8 cellular contexts compared by ENCODE assay signal in the genomic region with DNA sequence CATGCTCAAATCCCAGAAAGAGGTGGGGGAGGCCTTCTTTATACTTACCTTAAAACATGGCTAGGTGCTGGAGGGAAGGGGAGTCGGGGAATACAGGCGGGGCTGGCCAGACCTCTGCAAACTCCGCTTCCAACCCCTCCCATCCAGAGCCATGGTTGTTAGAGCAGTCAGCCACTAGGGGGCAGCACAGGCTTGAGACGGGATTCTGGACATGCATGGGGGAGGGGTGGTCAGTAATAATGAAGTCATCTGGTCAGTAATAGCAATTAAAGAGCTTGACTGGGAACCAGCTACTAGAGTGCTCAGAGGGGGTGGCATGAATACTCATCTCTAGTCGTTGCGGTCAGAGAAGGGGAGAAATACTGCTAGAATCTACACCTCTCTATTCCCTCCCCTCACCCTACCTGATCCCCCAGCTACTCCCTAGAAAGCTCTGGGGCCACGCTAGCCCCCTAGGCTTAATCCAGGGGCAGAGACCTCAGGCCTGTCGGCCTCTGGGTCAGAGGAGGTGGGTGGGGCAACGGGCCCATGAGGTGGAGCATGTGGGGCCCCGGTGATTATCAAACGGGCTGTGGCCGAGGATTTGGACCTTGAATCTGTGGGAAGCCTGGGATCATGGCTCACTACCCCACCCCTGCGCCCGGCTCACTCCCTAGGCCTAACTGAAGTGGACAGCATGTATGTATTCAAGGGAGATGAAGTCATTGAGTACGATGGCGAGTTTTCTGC. TPM values are rescaled to one million over a fixed set of nuclear protein-coding genes. Genes with fewer than 3 reads are reported as not detected.
DNase-seq lines count a peak whose midpoint lies in the region; ATAC-seq and TF ChIP-seq lines count a peak whose summit lies in the region.

No MANE protein-coding gene starts in this region.

- H3K36me3 ChIP-seq in skeletal muscle tissue (ENCODE audit: control insufficient read depth in 3 of 3, insufficient read depth in 3 of 3, low read length in 3 of 3): peaks cover 40 to 47% (median 43%) of the 10 kb centered on the region in 3 donors

- in situ Hi-C loops in T47D (cut with HindIII; ENCODE audit: low pct_unique_long_range_greater_than_20kb, low sequenced_read_pairs): no loop called here

- peak overlapping the region; percentile 95 to 99 (median 98) for H3K9ac ChIP-seq in skeletal muscle tissue (ENCODE audit: low read depth in 1 of 3, low read length in 3 of 3)

- peak overlapping the region; percentile 82 to 97 (median 93) for H3K4me3 ChIP-seq in skeletal muscle tissue (ENCODE audit: low read length in 3 of 3)

- H3K4me1 ChIP-seq in skeletal muscle tissue (ENCODE audit: control insufficient read depth in 3 of 3, insufficient read depth in 3 of 3, low read length in 3 of 3): peaks cover 59 to 65% (median 60%) of the 10 kb centered on the region in 3 donors

- no peaks in the 10 kb centered on the region for H3K27me3 ChIP-seq in skeletal muscle tissue (ENCODE audit: control insufficient read depth in 3 of 3, insufficient read depth in 3 of 3, low read length in 3 of 3)

- ATAC-seq in HG02642 (IDR thresholded peaks at IDR 0.05; ENCODE audit: poor library complexity, unreplicated experiment): peak; percentile 72
- ATAC-seq in HG03378 (IDR thresholded peaks at IDR 0.05; ENCODE audit: unreplicated experiment): no peak

- H3K27ac ChIP-seq in VCaP (no peak overlapping the region; the same call in 1 of the 2 replicates), skeletal muscle tissue (ENCODE audit: low read depth, low read length) (peak overlapping the region; percentile 96)

- no peaks in the 10 kb centered on the region for H3K9me3 ChIP-seq in skeletal muscle tissue (ENCODE audit: control insufficient read depth in 3 of 3, low read length in 3 of 3)

- DNase-seq in DMS 273 treated with DMSO at 0.1 percent for 48 hours (lab: John Stamatoyannopoulos, UW): peak; percentile 70
- peak; percentile 44 for DNase-seq in NCI-H2171 (lab: John Stamatoyannopoulos, UW)
- peak; percentile 59 to 91 for DNase-seq in T47D (ENCODE audit: low read depth in 1 of 2, low spot score in 1 of 2)
- peak; percentile 88 for DNase-seq in iPS-NIHi7 (ENCODE audit: extremely low spot score)

- peak; percentile 94 for TF ChIP-seq CTCF in VCaP (conservative IDR thresholded peaks at IDR 0.05)

RNA-seq across cellular contexts. Expression of a gene that starts 2.9 kb away (rescaled TPM):
- total RNA-seq in skeletal muscle tissue: 616 TPM

RNA-seq across cellular contexts. Expression of a gene that starts 11.9 kb away (rescaled TPM):
- total RNA-seq in skeletal muscle tissue: 26.1 TPM

RNA-seq across cellular contexts. Expression of a gene that starts 41.9 kb away (rescaled TPM):
- under 0.01 TPM for total RNA-seq in skeletal muscle tissue
